In genomic region chr19:51799998-51800848, GRCh38 we compare ENCODE assay signal across 13 cellular contexts. TPM values are rescaled to one million over a fixed set of nuclear protein-coding genes. Genes with fewer than 3 reads are reported as not detected.
A peak's percentile ranks its signal among the peaks of the same experiment; 100 is the strongest.
DNase-seq lines count a peak whose midpoint lies in the region; FAIRE-seq and TF ChIP-seq lines count a peak whose summit lies in the region.
"Had no signal": no experiment of that assay in that cellular context is flagged by ENCODE, and none has a peak within 500 bp of the region (broad histone marks: within the 10 kb centered on the region; RNA-seq: fewer than 3 reads in every experiment).

No MANE protein-coding gene starts in this region.

- H3K27ac ChIP-seq in fibroblast of lung (ENCODE audit: insufficient read depth, low read length): peak overlapping the region; percentile 65
- peak overlapping the region; percentile 58 to 74 for H3K27ac ChIP-seq in mucosa of rectum (ENCODE audit: low read depth in 2 of 2, low read length in 2 of 2)
- H3K27ac ChIP-seq in uterus: peak overlapping the region; percentile 58 to 69

- no peak overlapping the region for H2AFZ ChIP-seq in fibroblast of lung (ENCODE audit: low read length)

- DNase-seq in UCSD-AML1 (lab: John Stamatoyannopoulos, UW; ENCODE audit: unreplicated experiment) (peak; percentile 42), fibroblast of lung (ENCODE audit: low read depth in 2 of 2) (peak; percentile 68 to 85), uterus (peak; percentile 57 to 79), NCI-H2107 (lab: John Stamatoyannopoulos, UW) (no peak), GF-D8 (lab: John Stamatoyannopoulos, UW) (no peak), H54 (ENCODE audit: insufficient read length, low spot score) (no peak)
- DNase-seq: activated CD4-positive, alpha-beta T cell treated with anti-CD3 and anti-CD28 coated beads for 48 hours; activated naive CD4-positive, alpha-beta T cell; DMS79 treated with DMSO at 0.1 percent for 48 hours; retina; SHP77 treated with DMSO at 0.1 percent for 48 hours had no signal

- H3K36me3 ChIP-seq in fibroblast of lung (ENCODE audit: control insufficient read depth, insufficient read depth, low read length) (no peaks in the 10 kb centered on the region), mucosa of rectum (ENCODE audit: control insufficient read depth in 2 of 2, insufficient read depth in 2 of 2, low read length in 2 of 2) (no peaks in the 10 kb centered on the region), uterus (no peaks in the 10 kb centered on the region)

- H4K20me1 ChIP-seq in fibroblast of lung (ENCODE audit: control insufficient read depth, extremely low read depth, insufficient read depth, low read length): no peaks in the 10 kb centered on the region

- H3K9ac ChIP-seq in fibroblast of lung (ENCODE audit: insufficient read depth, low read length): no peak overlapping the region
- no peak overlapping the region for H3K9ac ChIP-seq in mucosa of rectum (ENCODE audit: low read depth in 1 of 2, low read length in 2 of 2)

- no peak for FAIRE-seq in H54 (lab: Jason Lieb, UNC)
- FAIRE-seq: islet of Langerhans had no signal

- H3K27me3 ChIP-seq in fibroblast of lung (ENCODE audit: control insufficient read depth, insufficient read depth, low read length) (no peaks in the 10 kb centered on the region), mucosa of rectum (ENCODE audit: control insufficient read depth in 2 of 2, insufficient read depth in 2 of 2, low read length in 2 of 2) (no peaks in the 10 kb centered on the region), uterus (no peaks in the 10 kb centered on the region)

- H3K79me2 ChIP-seq in fibroblast of lung (ENCODE audit: control insufficient read depth, insufficient read depth, low read length): no peaks in the 10 kb centered on the region

- peak overlapping the region; percentile 23 for H3K4me2 ChIP-seq in fibroblast of lung (ENCODE audit: extremely low read depth, insufficient read depth, low read length)

- H3K4me3 ChIP-seq in fibroblast of lung (replicated peaks in 1 of 4; ENCODE audit: control extremely low read depth in 1 of 4, insufficient read depth in 1 of 4, low read depth in 3 of 4, low read length in 4 of 4) (no peak overlapping the region), mucosa of rectum (ENCODE audit: low read length in 2 of 2) (no peak overlapping the region), uterus (no peak overlapping the region)

- no peak for TF ChIP-seq POLR2A in uterus (IDR thresholded peaks at IDR 0.05)
- TF ChIP-seq POLR2A in H54 (IDR thresholded peaks at IDR 0.05; ENCODE audit: low read depth, low read length): no peak

- H3K9me3 ChIP-seq in fibroblast of lung (ENCODE audit: control insufficient read depth, insufficient read depth, low read depth, low read length) (no peaks in the 10 kb centered on the region), mucosa of rectum (ENCODE audit: control insufficient read depth in 2 of 2, low read length in 2 of 2) (no peaks in the 10 kb centered on the region), uterus (no peaks in the 10 kb centered on the region)

- TF ChIP-seq CTCF in fibroblast of lung (conservative IDR thresholded peaks at IDR 0.05 in 1 of 2, IDR thresholded peaks at IDR 0.05 in 1 of 2; ENCODE audit: low read depth in 1 of 2, low read length in 2 of 2) (no peak), uterus (IDR thresholded peaks at IDR 0.05) (no peak)

- intact Hi-C loops in uterus (cut with DNase I; ENCODE audit: low total_unique reads): no loop called here

- H3K4me1 ChIP-seq in fibroblast of lung (ENCODE audit: control insufficient read depth, extremely low read depth, insufficient read depth, low read length) (peaks cover 5% of the 10 kb centered on the region), mucosa of rectum (ENCODE audit: control insufficient read depth in 2 of 2, insufficient read depth in 2 of 2, low read length in 2 of 2) (no peaks in the 10 kb centered on the region), uterus (peaks cover 4 to 8% of the 10 kb centered on the region in 2 donors)

RNA-seq across cellular contexts. Expression of gene FPR3, which starts 5.3 kb away (rescaled TPM):
- total RNA-seq in fibroblast of lung (under 0.01 TPM in 1 of 2 replicates, not detected in the other), uterus (1 to 10 TPM in 3 of 4 donors, not detected in 1; 1.2 to 5.6 (median 1.8) TPM)
- polyA plus RNA-seq in fibroblast of lung: not detected in 2 replicates
- polyA plus RNA-seq in fibroblast of lung (2012): not detected in 2 replicates
- not detected in 2 replicates for polyA minus RNA-seq in fibroblast of lung (ENCODE audit: low replicate concordance)

RNA-seq across cellular contexts. Expression of gene FPR2, which starts 39.2 kb away (rescaled TPM):
- not detected in 2 replicates for total RNA-seq in fibroblast of lung
- polyA plus RNA-seq in fibroblast of lung: 0.12 TPM in 1 of 2 replicates, not detected in the other
- not detected in 2 replicates for polyA plus RNA-seq in fibroblast of lung (2012)
- not detected in 2 replicates for polyA minus RNA-seq in fibroblast of lung (ENCODE audit: low replicate concordance)
- total RNA-seq in uterus: under 1 TPM in 2 of 4 donors, not detected in 2; 0.58 to 0.76 TPM

RNA-seq across cellular contexts. Expression of gene FPR1, which starts 48.5 kb away (rescaled TPM):
- not detected in 2 replicates for total RNA-seq in fibroblast of lung
- polyA plus RNA-seq in fibroblast of lung: 0.14 TPM in 1 of 2 replicates, not detected in the other
- not detected in 2 replicates for polyA plus RNA-seq in fibroblast of lung (2012)
- not detected in 2 replicates for polyA minus RNA-seq in fibroblast of lung (ENCODE audit: low replicate concordance)
- 10 to 100 TPM in 1 of 4 donors, 1 to 10 TPM in 2, under 1 TPM in 1; 0.51 to 58.2 (median 2.1) TPM for total RNA-seq in uterus

Comparison
In these comparisons a context has a peak if more than half of its experiments do, and no peak if none do; other contexts are left out.
1. DNase-seq: peak in UCSD-AML1 (single experiment), fibroblast of lung (2 of 2) and uterus (2 of 2); none in NCI-H2107 (single experiment), GF-D8 (single experiment) and H54 (single experiment).
2. Peak in every context shown above with its lines, with median percentiles within 50 percentile points of each other: H3K27ac ChIP-seq.